ENCODE assay signal across 8 cellular contexts in the genomic region with DNA sequence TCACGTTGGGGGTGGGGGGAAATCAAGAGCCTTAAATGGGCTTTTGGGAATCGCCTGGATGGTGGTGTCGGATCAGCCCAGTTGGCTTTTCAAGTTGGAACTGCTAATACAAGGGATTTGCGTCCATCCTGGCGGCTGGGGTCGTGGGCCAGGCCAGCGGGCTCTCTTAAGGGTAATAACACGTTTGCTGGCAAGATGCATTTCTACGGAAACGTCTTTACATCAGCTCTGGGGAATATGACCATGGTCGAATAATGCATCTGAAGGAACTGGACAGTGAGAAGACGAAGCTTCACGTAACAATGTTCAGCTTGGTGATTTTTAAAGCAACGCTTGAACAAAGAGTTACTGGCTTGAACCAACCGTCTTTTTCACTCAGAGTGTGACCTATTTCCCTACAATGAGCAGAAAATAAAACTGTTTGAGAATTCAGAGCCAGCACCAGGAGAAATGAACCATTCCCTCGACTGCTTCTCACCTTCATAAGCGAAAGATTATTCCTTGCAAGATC. TPM values are rescaled to one million over a fixed set of nuclear protein-coding genes. Genes with fewer than 3 reads are reported as not detected.
DNase-seq lines count a peak whose midpoint lies in the region; ATAC-seq, FAIRE-seq and TF ChIP-seq lines count a peak whose summit lies in the region.

No MANE protein-coding gene starts in this region.

- H3K36me3 Mint-ChIP-seq in natural killer cell treated with Interleukin-12 subunit alpha and Interleukin-12 subunit beta and Interleukin-15 and Interleukin-18, amount 100 ng/mL, for 72 hours: peaks cover 4% of the 10 kb centered on the region
- peaks cover 2% of the 10 kb centered on the region for H3K36me3 Mint-ChIP-seq in natural killer cell

- TF ChIP-seq CTCF in GM12864 (IDR thresholded peaks at IDR 0.05; ENCODE audit: low read depth, low read length, missing control alignments) (no peak), bronchial epithelial cell (IDR thresholded peaks at IDR 0.05; ENCODE audit: insufficient read depth, low read length, severe bottlenecking) (no peak), omental fat pad (IDR thresholded peaks at IDR 0.05) (no peak), natural killer cell (IDR thresholded peaks at IDR 0.05) (no peak)

- intact Hi-C loops in natural killer cell (cut with micrococcal nuclease): loop anchor here (5.0 kb wide), 1 partner anchor 548 kb away; no protein-coding TSS in a partner anchor

- H3K27me3 ChIP-seq in bronchial epithelial cell (ENCODE audit: control insufficient read depth, insufficient read depth, low read length): no peaks in the 10 kb centered on the region

- peak overlapping the region; percentile 89 for H3K27ac ChIP-seq in temporal lobe (ENCODE audit: low read depth, low read length)

- DNase-seq in GM12864 (ENCODE audit: low read depth) (no peak), NCI-H2029 treated with DMSO at 0.1 percent for 48 hours (lab: John Stamatoyannopoulos, UW) (peak; percentile 61), bronchial epithelial cell (ENCODE audit: low read depth) (no peak), left kidney (ENCODE audit: low read depth, low spot score) (peak; percentile 76), omental fat pad (ENCODE audit: low spot score) (no peak), natural killer cell (no peak)
- DNase-seq in natural killer cell treated with Interleukin-12 subunit alpha and Interleukin-12 subunit beta and Interleukin-15 and Interleukin-18, amount 100 ng/mL, for 72 hours (ENCODE audit: low spot score): no peak

- H3K4me1 Mint-ChIP-seq in natural killer cell treated with Interleukin-12 subunit alpha and Interleukin-12 subunit beta and Interleukin-15 and Interleukin-18, amount 100 ng/mL, for 72 hours (ENCODE audit: low read depth in 2 of 2): peaks cover 10 to 12% of the 10 kb centered on the region in 2 donors
- peaks cover 1% of the 10 kb centered on the region in 2 donors for H3K4me1 Mint-ChIP-seq in natural killer cell

- no peaks in the 10 kb centered on the region for H3K9me3 Mint-ChIP-seq in natural killer cell treated with Interleukin-12 subunit alpha and Interleukin-12 subunit beta and Interleukin-15 and Interleukin-18, amount 100 ng/mL, for 72 hours
- H3K9me3 Mint-ChIP-seq in natural killer cell: peaks cover 0 to 4% of the 10 kb centered on the region in 2 donors

- H3K36me3 ChIP-seq in bronchial epithelial cell (ENCODE audit: control insufficient read depth, insufficient read depth, low read length): no peaks in the 10 kb centered on the region

- ATAC-seq in omental fat pad (ENCODE audit: low FRiP score) (no peak), natural killer cell (no peak)
- no peak for ATAC-seq in natural killer cell treated with Interleukin-12 subunit alpha and Interleukin-12 subunit beta and Interleukin-15 and Interleukin-18, amount 100 ng/mL, for 72 hours

- peaks cover 30 to 32% of the 10 kb centered on the region in 2 donors for H3K27me3 Mint-ChIP-seq in natural killer cell treated with Interleukin-12 subunit alpha and Interleukin-12 subunit beta and Interleukin-15 and Interleukin-18, amount 100 ng/mL, for 72 hours
- H3K27me3 Mint-ChIP-seq in natural killer cell (ENCODE audit: low read depth in 2 of 2): peaks cover 36 to 42% of the 10 kb centered on the region in 2 donors

- no peak for FAIRE-seq in bronchial epithelial cell (lab: Jason Lieb, UNC)

- no peak overlapping the region for H3K27ac Mint-ChIP-seq in natural killer cell treated with Interleukin-12 subunit alpha and Interleukin-12 subunit beta and Interleukin-15 and Interleukin-18, amount 100 ng/mL, for 72 hours
- H3K27ac Mint-ChIP-seq in natural killer cell: no peak overlapping the region

- no peak overlapping the region for H3K4me3 Mint-ChIP-seq in natural killer cell treated with Interleukin-12 subunit alpha and Interleukin-12 subunit beta and Interleukin-15 and Interleukin-18, amount 100 ng/mL, for 72 hours
- H3K4me3 Mint-ChIP-seq in natural killer cell: no peak overlapping the region

- peak overlapping the region; percentile 99 for H3K4me3 ChIP-seq in GM12864 (ENCODE audit: low read depth, low read length)
- H3K4me3 ChIP-seq in bronchial epithelial cell (ENCODE audit: low read depth, low read length): peak overlapping the region; percentile 72

RNA-seq across cellular contexts. Expression of a gene that starts 1.6 kb away (rescaled TPM):
- total RNA-seq in bronchial epithelial cell (54.0 and 74.5 TPM in 2 replicates), temporal lobe (269 TPM), omental fat pad (10 to 100 TPM; 22.6 to 45.4 (median 24.0) TPM), natural killer cell (1 to 10 TPM; 2.1 to 9.2 (median 8.6) TPM)
- 1 to 10 TPM in 1 of 2 donors, under 1 TPM in 1; 0.74 to 1.1 TPM for total RNA-seq in natural killer cell treated with Interleukin-12 subunit alpha and Interleukin-12 subunit beta and Interleukin-15 and Interleukin-18, amount 100 ng/mL, for 72 hours

Comparison
In these comparisons a context has a peak if more than half of its experiments do, and no peak if none do; other contexts are left out.
1. DNase-seq: peak in NCI-H2029 treated with DMSO at 0.1 percent for 48 hours (single experiment) and left kidney (single experiment); none in GM12864 (single experiment), bronchial epithelial cell (single experiment), omental fat pad (single experiment), natural killer cell treated with Interleukin-12 subunit alpha and Interleukin-12 subunit beta and Interleukin-15 and Interleukin-18, amount 100 ng/mL, for 72 hours (single experiment) and natural killer cell (single experiment).